1 cellular context compared by ENCODE assay signal in the genomic region with DNA sequence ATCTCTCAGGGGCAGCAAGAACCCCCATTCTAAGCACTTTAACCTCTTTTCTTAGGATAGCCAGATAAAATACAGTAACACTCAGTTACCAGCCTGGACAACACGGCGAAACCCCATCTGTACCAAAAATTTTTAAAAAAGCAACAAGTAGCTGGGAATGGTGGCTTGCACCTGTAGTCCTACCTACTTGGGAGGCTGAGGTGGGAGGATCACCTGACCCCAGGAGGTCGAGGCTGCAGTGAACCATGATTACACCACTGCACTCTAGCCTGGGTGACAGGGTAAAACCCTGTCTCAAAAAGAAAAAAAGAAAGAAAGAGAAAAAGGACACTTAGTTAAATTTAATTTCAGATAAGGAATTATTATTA.
TF ChIP-seq lines count a peak whose summit lies in the region.

No MANE protein-coding gene starts in this region.

TF ChIP-seq in WTC11, 78 proteins besides CTCF, POLR2A, EP300 and RAD21:
- TF ChIP-seq ZNF138 (CRISPR knock-in tag; conservative IDR thresholded peaks at IDR 0.05), result no peak
- TF ChIP-seq SMAD3 (CRISPR knock-in tag; IDR thresholded peaks at IDR 0.05; ENCODE audit: borderline replicate concordance), result no peak
- no peak for TF ChIP-seq NR2C2 (CRISPR knock-in tag; IDR thresholded peaks at IDR 0.05)
- no peak for TF ChIP-seq MYBL2 (CRISPR knock-in tag; IDR thresholded peaks at IDR 0.05)
- no peak for TF ChIP-seq PRRX2 (CRISPR knock-in tag; IDR thresholded peaks at IDR 0.05)
- no peak for TF ChIP-seq USF1 (CRISPR knock-in tag; IDR thresholded peaks at IDR 0.05)
- no peak for TF ChIP-seq ZNF396 (CRISPR knock-in tag; IDR thresholded peaks at IDR 0.05; ENCODE audit: borderline replicate concordance)
- TF ChIP-seq USF2 (CRISPR knock-in tag; IDR thresholded peaks at IDR 0.05), result no peak
- TF ChIP-seq NFE2L1 (CRISPR knock-in tag; IDR thresholded peaks at IDR 0.05), result no peak
- no peak for TF ChIP-seq ZNF121 (CRISPR knock-in tag; IDR thresholded peaks at IDR 0.05)
- TF ChIP-seq JUN (CRISPR knock-in tag; IDR thresholded peaks at IDR 0.05), result no peak
- no peak for TF ChIP-seq ZNF232 (CRISPR knock-in tag; IDR thresholded peaks at IDR 0.05)
- no peak for TF ChIP-seq NFYB (CRISPR knock-in tag; conservative IDR thresholded peaks at IDR 0.05; ENCODE audit: low read depth)
- TF ChIP-seq, protein P1, sequence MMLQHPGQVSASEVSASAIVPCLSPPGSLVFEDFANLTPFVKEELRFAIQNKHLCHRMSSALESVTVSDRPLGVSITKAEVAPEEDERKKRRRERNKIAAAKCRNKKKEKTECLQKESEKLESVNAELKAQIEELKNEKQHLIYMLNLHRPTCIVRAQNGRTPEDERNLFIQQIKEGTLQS (CRISPR knock-in tag; conservative IDR thresholded peaks at IDR 0.05), result no peak
- TF ChIP-seq, protein P2, sequence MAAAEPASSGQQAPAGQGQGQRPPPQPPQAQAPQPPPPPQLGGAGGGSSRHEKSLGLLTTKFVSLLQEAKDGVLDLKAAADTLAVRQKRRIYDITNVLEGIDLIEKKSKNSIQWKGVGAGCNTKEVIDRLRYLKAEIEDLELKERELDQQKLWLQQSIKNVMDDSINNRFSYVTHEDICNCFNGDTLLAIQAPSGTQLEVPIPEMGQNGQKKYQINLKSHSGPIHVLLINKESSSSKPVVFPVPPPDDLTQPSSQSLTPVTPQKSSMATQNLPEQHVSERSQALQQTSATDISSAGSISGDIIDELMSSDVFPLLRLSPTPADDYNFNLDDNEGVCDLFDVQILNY (CRISPR knock-in tag; IDR thresholded peaks at IDR 0.05), result no peak
- no peak for TF ChIP-seq SOX15 (CRISPR knock-in tag; IDR thresholded peaks at IDR 0.05)
- TF ChIP-seq STAT6 (CRISPR knock-in tag; conservative IDR thresholded peaks at IDR 0.05; ENCODE audit: low read depth), result no peak
- no peak for TF ChIP-seq HMGA2 (CRISPR knock-in tag; IDR thresholded peaks at IDR 0.05)
